9 cellular contexts compared by ENCODE assay signal in the genomic region with DNA sequence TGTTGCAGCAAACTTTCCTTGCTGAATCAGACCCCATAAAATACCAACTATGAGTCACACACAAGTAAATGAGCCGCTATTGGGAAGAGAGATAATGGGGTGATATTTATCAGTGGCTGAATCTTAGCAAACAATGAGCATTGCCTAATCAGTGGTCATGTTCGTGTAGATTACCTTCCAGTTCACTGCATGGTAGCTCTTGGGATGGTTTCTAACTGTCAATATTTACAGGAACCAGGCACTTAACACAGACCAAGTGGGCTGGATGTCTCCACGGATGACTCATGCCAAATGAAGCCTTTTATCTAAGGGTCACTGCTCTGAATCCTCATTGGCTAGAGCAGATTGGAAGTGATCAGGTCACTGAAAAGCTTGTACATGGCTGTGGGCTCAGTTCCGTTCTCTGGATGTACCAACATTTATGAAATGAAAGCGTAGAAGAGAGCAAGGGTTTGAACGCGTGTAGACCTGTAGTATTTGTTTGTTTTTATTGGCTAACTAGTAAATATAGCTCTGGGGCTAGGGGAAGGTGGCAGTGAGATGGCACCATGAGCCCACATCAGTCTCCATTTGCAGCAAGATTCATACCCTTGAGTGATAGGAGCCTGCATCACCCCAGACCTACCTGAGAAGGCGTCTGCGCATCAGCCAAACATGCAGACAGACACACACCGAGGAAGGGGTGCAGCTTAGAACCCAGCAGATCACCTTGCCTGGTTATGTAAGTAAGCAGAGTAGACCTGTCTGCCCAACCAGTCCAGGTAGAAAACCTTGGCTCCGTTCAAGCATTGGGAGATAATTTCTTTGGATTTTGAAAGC.
DNase-seq lines count a peak whose midpoint lies in the region; ATAC-seq, FAIRE-seq and TF ChIP-seq lines count a peak whose summit lies in the region.
"Had no signal": no experiment of that assay in that cellular context is flagged by ENCODE, and none has a peak within 500 bp of the region (broad histone marks: within the 10 kb centered on the region; RNA-seq: fewer than 3 reads in every experiment).

No MANE protein-coding gene starts in this region.

- H3K4me1 ChIP-seq in pancreas, result peaks cover 14 to 50% (median 34%) of the 10 kb centered on the region in 3 donors

- H3K27ac ChIP-seq in pancreas, result peak overlapping the region in 2 of 4 donors; percentile 6 to 39

- peak overlapping the region; percentile 71 to 91 for H3K27ac Mint-ChIP-seq in activated naive CD4-positive, alpha-beta T cell treated with anti-CD3 and anti-CD28 coated beads, Interleukin-2, amount 50 U/mL, for 72 hours
- H3K27ac Mint-ChIP-seq: activated naive CD8-positive, alpha-beta T cell treated with anti-CD3 and anti-CD28 coated beads, Interleukin-2, amount 10 ng/mL, durations not matched to agents 7 days and 5 days had no signal

- ATAC-seq in activated naive CD4-positive, alpha-beta T cell treated with anti-CD3 and anti-CD28 coated beads, Interleukin-2, amount 50 U/mL, for 72 hours, result peak in 1 of 2 donors; percentile 22
- ATAC-seq in pancreas, result peak in 3 of 4 donors; percentile 2 to 59 (median 45)
- ATAC-seq in HG02938 (IDR thresholded peaks at IDR 0.05; ENCODE audit: unreplicated experiment), result no peak
- no peak for ATAC-seq in HG03520 (IDR thresholded peaks at IDR 0.05; ENCODE audit: unreplicated experiment)
- no peak for ATAC-seq in GM18517 (IDR thresholded peaks at IDR 0.05; ENCODE audit: unreplicated experiment)

- H3K27me3 ChIP-seq in pancreas, result no peaks in the 10 kb centered on the region

- TF ChIP-seq CTCF in epithelial cell of esophagus (IDR thresholded peaks at IDR 0.05; ENCODE audit: insufficient read depth, low read depth, low read length, missing control alignments) (no peak), pancreas (IDR thresholded peaks at IDR 0.05) (no peak)

- peaks cover 8 to 16% of the 10 kb centered on the region in 2 donors for H3K9me3 Mint-ChIP-seq in activated naive CD4-positive, alpha-beta T cell treated with anti-CD3 and anti-CD28 coated beads, Interleukin-2, amount 50 U/mL, for 72 hours
- H3K9me3 Mint-ChIP-seq: activated naive CD8-positive, alpha-beta T cell treated with anti-CD3 and anti-CD28 coated beads, Interleukin-2, amount 10 ng/mL, durations not matched to agents 7 days and 5 days had no signal

- H3K36me3 Mint-ChIP-seq in activated naive CD4-positive, alpha-beta T cell treated with anti-CD3 and anti-CD28 coated beads, Interleukin-2, amount 50 U/mL, for 72 hours, result peaks cover 14 to 50% of the 10 kb centered on the region in 2 donors
- H3K36me3 Mint-ChIP-seq: activated naive CD8-positive, alpha-beta T cell treated with anti-CD3 and anti-CD28 coated beads, Interleukin-2, amount 10 ng/mL, durations not matched to agents 7 days and 5 days had no signal

- intact Hi-C loops in pancreas (cut with DNase I), result no loop called here

- no peak for FAIRE-seq in pancreas (lab: Jason Lieb, UNC)

- peak in 1 of 2 donors; percentile 23 for DNase-seq in activated naive CD4-positive, alpha-beta T cell treated with anti-CD3 and anti-CD28 coated beads, Interleukin-2, amount 50 U/mL, for 72 hours (ENCODE audit: low spot score in 2 of 2)
- DNase-seq in activated naive CD4-positive, alpha-beta T cell treated with Interleukin-2 at 50 U/mL for 16 hours, result no peak
- peak; percentile 99 for DNase-seq in RPMI7951 (ENCODE audit: low read depth)
- DNase-seq in epithelial cell of esophagus (ENCODE audit: low read depth), result peak; percentile 66
- peak in 1 of 6 donors; percentile 13 for DNase-seq in pancreas
- DNase-seq: activated naive CD8-positive, alpha-beta T cell treated with anti-CD3 and anti-CD28 coated beads, Interleukin-2, amount 10 ng/mL, durations not matched to agents 7 days and 5 days had no signal

- H3K36me3 ChIP-seq in pancreas, result no peaks in the 10 kb centered on the region

- WGBS in pancreas, 2 donors, result 78% methylated on average over 11 of the region's 11 CpGs

- H3K9me3 ChIP-seq in pancreas, result no peaks in the 10 kb centered on the region

- H3K4me3 ChIP-seq in epithelial cell of esophagus (ENCODE audit: low read length) (no peak overlapping the region), pancreas (no peak overlapping the region)

Comparison
In these comparisons a context has a peak if more than half of its experiments do, and no peak if none do; other contexts are left out.
1. ATAC-seq: peak in pancreas (3 of 4); none in HG02938 (single experiment), HG03520 (single experiment) and GM18517 (single experiment).